ENCODE assay signal across 8 cellular contexts in genomic region chr13:51803018-51803417, GRCh38. TPM values are rescaled to one million over a fixed set of nuclear protein-coding genes. Genes with fewer than 3 reads are reported as not detected.
DNase-seq lines count a peak whose midpoint lies in the region; ATAC-seq and TF ChIP-seq lines count a peak whose summit lies in the region.

No MANE protein-coding gene starts in this region.

- peaks cover 8% of the 10 kb centered on the region for H3K36me3 ChIP-seq in right atrium auricular region
- H3K36me3 ChIP-seq in skeletal muscle tissue (ENCODE audit: control insufficient read depth in 3 of 3, insufficient read depth in 3 of 3, low read length in 3 of 3) = peaks cover 0 to 5% (median 2%) of the 10 kb centered on the region in 3 donors

- H3K4me3 ChIP-seq in right atrium auricular region (peak overlapping the region; percentile 48 to 75), skeletal muscle tissue (ENCODE audit: low read length in 3 of 3) (peak overlapping the region; percentile 70 to 92 (median 82))

- peak overlapping the region; percentile 88 for H3K27ac Mint-ChIP-seq in WTC11

- peak; percentile 7; the same call in 1 of the 2 replicates for ATAC-seq in WTC11
- no peak for ATAC-seq in GM19467 (IDR thresholded peaks at IDR 0.05; ENCODE audit: unreplicated experiment)

- DNase-seq in NCI-H146 (lab: John Stamatoyannopoulos, UW) = peak; percentile 50
- no peak for DNase-seq in NCI-H146 treated with DMSO at 0.1 percent for 48 hours (lab: John Stamatoyannopoulos, UW; ENCODE audit: unreplicated experiment)
- DNase-seq in WTC11 (ENCODE audit: low spot score) = no peak
- no peak for DNase-seq in right atrium auricular region (ENCODE audit: low spot score)
- no peak for DNase-seq in HCEC 1CT
- no peak for DNase-seq in NCI-H226

- POLR2A ChIA-PET in WTC11 (lab: Charles Lee) = no interaction called here

- peak overlapping the region; percentile 83 for H3K4me3 Mint-ChIP-seq in WTC11

- H3K4me1 ChIP-seq in right atrium auricular region (peaks cover 0 to 48% of the 10 kb centered on the region in 2 donors), skeletal muscle tissue (ENCODE audit: control insufficient read depth in 3 of 3, insufficient read depth in 3 of 3, low read length in 3 of 3) (peaks cover 39 to 50% (median 44%) of the 10 kb centered on the region in 3 donors)

- peak overlapping the region; percentile 97 to 99 for H3K27ac ChIP-seq in right atrium auricular region
- peak overlapping the region; percentile 98 for H3K27ac ChIP-seq in skeletal muscle tissue (ENCODE audit: low read depth, low read length)

- H3K4me1 Mint-ChIP-seq in WTC11 = peaks cover 52% of the 10 kb centered on the region

- H3K36me3 Mint-ChIP-seq in WTC11 = no peaks in the 10 kb centered on the region

- CTCF ChIA-PET in WTC11 (lab: Charles Lee) = interaction anchor here (1.8 kb wide), 1 partner anchor 42 kb away, joined by 9 read pairs; the partner anchor contains the start of gene TMEM272

- peak overlapping the region; percentile 96 to 99 (median 97) for H3K9ac ChIP-seq in skeletal muscle tissue (ENCODE audit: low read depth in 1 of 3, low read length in 3 of 3)

- H3K9me3 Mint-ChIP-seq in WTC11 = no peaks in the 10 kb centered on the region

- H3K27me3 Mint-ChIP-seq in WTC11 (ENCODE audit: low read depth) = peaks cover 4% of the 10 kb centered on the region; the same call in 1 of the 2 replicates

- H3K27me3 ChIP-seq in right atrium auricular region = no peaks in the 10 kb centered on the region
- no peaks in the 10 kb centered on the region for H3K27me3 ChIP-seq in skeletal muscle tissue (ENCODE audit: control insufficient read depth in 3 of 3, insufficient read depth in 3 of 3, low read length in 3 of 3)

- no peak for TF ChIP-seq CTCF in WTC11 (IDR thresholded peaks at IDR 0.05)
- TF ChIP-seq CTCF in right atrium auricular region (IDR thresholded peaks at IDR 0.05) = no peak

- H3K9me3 ChIP-seq in right atrium auricular region (no peaks in the 10 kb centered on the region), skeletal muscle tissue (ENCODE audit: control insufficient read depth in 3 of 3, low read length in 3 of 3) (no peaks in the 10 kb centered on the region)

TF ChIP-seq in WTC11, 78 proteins besides CTCF, POLR2A, EP300 and RAD21:
- no peak for TF ChIP-seq SMAD4 (CRISPR knock-in tag; IDR thresholded peaks at IDR 0.05)
- TF ChIP-seq OVOL2 (CRISPR knock-in tag; IDR thresholded peaks at IDR 0.05; ENCODE audit: borderline replicate concordance) = no peak
- no peak for TF ChIP-seq JUN (CRISPR knock-in tag; IDR thresholded peaks at IDR 0.05)
- no peak for TF ChIP-seq IRF2 (CRISPR knock-in tag; IDR thresholded peaks at IDR 0.05; ENCODE audit: borderline replicate concordance, low read depth)
- TF ChIP-seq, protein P1, sequence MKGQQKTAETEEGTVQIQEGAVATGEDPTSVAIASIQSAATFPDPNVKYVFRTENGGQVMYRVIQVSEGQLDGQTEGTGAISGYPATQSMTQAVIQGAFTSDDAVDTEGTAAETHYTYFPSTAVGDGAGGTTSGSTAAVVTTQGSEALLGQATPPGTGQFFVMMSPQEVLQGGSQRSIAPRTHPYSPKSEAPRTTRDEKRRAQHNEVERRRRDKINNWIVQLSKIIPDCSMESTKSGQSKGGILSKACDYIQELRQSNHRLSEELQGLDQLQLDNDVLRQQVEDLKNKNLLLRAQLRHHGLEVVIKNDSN (CRISPR knock-in tag; IDR thresholded peaks at IDR 0.05) = no peak
- TF ChIP-seq, protein P2, sequence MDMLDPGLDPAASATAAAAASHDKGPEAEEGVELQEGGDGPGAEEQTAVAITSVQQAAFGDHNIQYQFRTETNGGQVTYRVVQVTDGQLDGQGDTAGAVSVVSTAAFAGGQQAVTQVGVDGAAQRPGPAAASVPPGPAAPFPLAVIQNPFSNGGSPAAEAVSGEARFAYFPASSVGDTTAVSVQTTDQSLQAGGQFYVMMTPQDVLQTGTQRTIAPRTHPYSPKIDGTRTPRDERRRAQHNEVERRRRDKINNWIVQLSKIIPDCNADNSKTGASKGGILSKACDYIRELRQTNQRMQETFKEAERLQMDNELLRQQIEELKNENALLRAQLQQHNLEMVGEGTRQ (CRISPR knock-in tag; IDR thresholded peaks at IDR 0.05) = no peak
- no peak for TF ChIP-seq AFF4 (CRISPR knock-in tag; IDR thresholded peaks at IDR 0.05; ENCODE audit: borderline replicate concordance)
- TF ChIP-seq MYBL2 (CRISPR knock-in tag; IDR thresholded peaks at IDR 0.05) = no peak
- TF ChIP-seq ELF4 (CRISPR knock-in tag; IDR thresholded peaks at IDR 0.05; ENCODE audit: low read depth) = no peak
- no peak for TF ChIP-seq ZNF138 (CRISPR knock-in tag; conservative IDR thresholded peaks at IDR 0.05)
- no peak for TF ChIP-seq ZBTB21 (CRISPR knock-in tag; IDR thresholded peaks at IDR 0.05; ENCODE audit: borderline replicate concordance)
- TF ChIP-seq KAT7 (CRISPR knock-in tag; IDR thresholded peaks at IDR 0.05; ENCODE audit: borderline replicate concordance) = no peak
- no peak for TF ChIP-seq ZNF671 (CRISPR knock-in tag; IDR thresholded peaks at IDR 0.05)
- TF ChIP-seq ETV6 (CRISPR knock-in tag; IDR thresholded peaks at IDR 0.05) = no peak
- TF ChIP-seq CREM (CRISPR knock-in tag; IDR thresholded peaks at IDR 0.05) = no peak
- no peak for TF ChIP-seq FOXP4 (CRISPR knock-in tag; IDR thresholded peaks at IDR 0.05)
- TF ChIP-seq ZNF423 (CRISPR knock-in tag; IDR thresholded peaks at IDR 0.05) = no peak
- no peak for TF ChIP-seq ZNF121 (CRISPR knock-in tag; IDR thresholded peaks at IDR 0.05)

RNA-seq across cellular contexts. Expression of gene DHRS12, which starts 0.9 kb away (rescaled TPM):
- total RNA-seq in WTC11 (2021) (10.2 to 14.8 TPM (median 12.9 TPM) in 3 replicates), right atrium auricular region (10 to 100 TPM in 1 of 2 donors, 1 to 10 TPM in 1; 9.6 to 10.1 TPM), skeletal muscle tissue (5.2 TPM)

RNA-seq across cellular contexts. Expression of gene TMEM272, which starts 42.0 kb away (rescaled TPM):
- total RNA-seq in WTC11 (2021) (0.09 to 0.21 TPM in 2 of 3 replicates, not detected in the other), right atrium auricular region (1 to 10 TPM in 1 of 2 donors, under 1 TPM in 1; 0.74 to 1.1 TPM), skeletal muscle tissue (not detected)

RNA-seq across cellular contexts. Expression of gene CCDC70, which starts 58.8 kb away (rescaled TPM):
- total RNA-seq in WTC11 (2021) = not detected in 3 replicates
- total RNA-seq in right atrium auricular region = not detected
- total RNA-seq in skeletal muscle tissue = not detected
